ENCODE assay signal across 16 cellular contexts in the genomic region with DNA sequence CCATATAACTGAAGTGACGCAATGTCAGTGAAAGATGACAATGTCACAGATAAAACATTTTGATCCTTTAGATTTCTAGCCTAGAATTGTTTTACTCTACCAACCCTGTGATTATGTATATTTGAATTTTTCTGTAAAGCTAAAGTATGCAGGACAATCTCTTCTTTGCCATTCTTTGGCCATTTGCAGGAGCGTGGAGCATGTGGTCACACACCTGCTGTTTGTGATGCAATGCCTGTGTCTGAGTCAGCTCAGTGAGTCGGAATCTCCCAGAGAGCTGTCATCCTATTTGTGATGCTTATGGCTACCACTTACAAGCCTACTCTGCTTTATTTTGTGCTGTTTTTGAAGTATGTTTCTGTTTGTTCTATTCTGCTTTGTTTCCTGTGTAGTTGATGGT.
A peak's percentile ranks its signal among the peaks of the same experiment; 100 is the strongest.
DNase-seq lines count a peak whose midpoint lies in the region; ATAC-seq and TF ChIP-seq lines count a peak whose summit lies in the region.
"Had no signal": no experiment of that assay in that cellular context is flagged by ENCODE, and none has a peak within 500 bp of the region (broad histone marks: within the 10 kb centered on the region; RNA-seq: fewer than 3 reads in every experiment).

No MANE protein-coding gene starts in this region.

- TF ChIP-seq CTCF in foreskin keratinocyte (conservative IDR thresholded peaks at IDR 0.05), result no peak

- no peak overlapping the region for H3K27ac Mint-ChIP-seq in stimulated activated effector memory CD8-positive, alpha-beta T cell treated with anti-CD3 and anti-CD28 coated beads, Interleukin-12 subunit alpha, Interleukin-12 subunit beta, amount 100 ng/mL, for 72 hours
- H3K27ac Mint-ChIP-seq: immature natural killer cell had no signal

- H3K27me3 ChIP-seq in foreskin keratinocyte, result no peaks in the 10 kb centered on the region
- H3K27me3 ChIP-seq: dorsolateral prefrontal cortex, testis had no signal

- H3K4me3 Mint-ChIP-seq in stimulated activated effector memory CD8-positive, alpha-beta T cell treated with anti-CD3 and anti-CD28 coated beads, Interleukin-12 subunit alpha, Interleukin-12 subunit beta, amount 100 ng/mL, for 72 hours, result no peak overlapping the region
- H3K4me3 Mint-ChIP-seq: activated T-cell treated with anti-CD3 and anti-CD28 coated beads, Interleukin-2, amount 50 U/mL, for 4 hours; immature natural killer cell had no signal

- DNase-seq in stimulated activated CD4-positive, alpha-beta T cell treated with anti-CD3 and anti-CD28 coated beads, Interleukin-1b, Interleukin-23, amount 100 ng/mL, for 48 hours, result peak; percentile 4
- no peak for DNase-seq in stimulated activated CD4-positive, alpha-beta T cell treated with anti-CD3 and anti-CD28 coated beads, Interleukin-2, amount 100 ng/mL, for 48 hours
- DNase-seq in SW480 (ENCODE audit: low spot score) (peak; percentile 6), foreskin keratinocyte (peak; percentile 2 to 15), hypothalamus (lab: John Stamatoyannopoulos, UW) (no peak)
- no peak for DNase-seq in stimulated activated effector memory CD8-positive, alpha-beta T cell treated with anti-CD3 and anti-CD28 coated beads, Interleukin-12 subunit alpha, Interleukin-12 subunit beta, amount 100 ng/mL, for 72 hours (ENCODE audit: low spot score in 2 of 2)
- no peak for DNase-seq in stimulated activated CD8-positive, alpha-beta memory T cell treated with anti-CD3 and anti-CD28 coated beads, Interleukin-4, amount 100 ng/mL, for 48 hours
- DNase-seq: activated T-cell treated with anti-CD3 and anti-CD28 coated beads, Interleukin-2, amount 50 U/mL, for 4 hours; dorsolateral prefrontal cortex; GOT3; immature natural killer cell; NCI-H1048; testis had no signal

- H3K9me3 Mint-ChIP-seq in stimulated activated effector memory CD8-positive, alpha-beta T cell treated with anti-CD3 and anti-CD28 coated beads, Interleukin-12 subunit alpha, Interleukin-12 subunit beta, amount 100 ng/mL, for 72 hours, result peaks cover 3% of the 10 kb centered on the region
- H3K9me3 Mint-ChIP-seq: activated T-cell treated with anti-CD3 and anti-CD28 coated beads, Interleukin-2, amount 50 U/mL, for 4 hours had no signal

- H3K4me1 Mint-ChIP-seq in stimulated activated effector memory CD8-positive, alpha-beta T cell treated with anti-CD3 and anti-CD28 coated beads, Interleukin-12 subunit alpha, Interleukin-12 subunit beta, amount 100 ng/mL, for 72 hours, result no peaks in the 10 kb centered on the region
- H3K4me1 Mint-ChIP-seq: immature natural killer cell had no signal

- no peak overlapping the region for H3K27ac ChIP-seq in foreskin keratinocyte
- H3K27ac ChIP-seq: dorsolateral prefrontal cortex, parathyroid adenoma, PC-9, testis had no signal

- H3K36me3 Mint-ChIP-seq in stimulated activated effector memory CD8-positive, alpha-beta T cell treated with anti-CD3 and anti-CD28 coated beads, Interleukin-12 subunit alpha, Interleukin-12 subunit beta, amount 100 ng/mL, for 72 hours, result no peaks in the 10 kb centered on the region
- H3K36me3 Mint-ChIP-seq: immature natural killer cell had no signal

- ATAC-seq in foreskin keratinocyte, result peak; percentile 57
- no peak for ATAC-seq in GM21528 (IDR thresholded peaks at IDR 0.05; ENCODE audit: low FRiP score, unreplicated experiment)
- no peak for ATAC-seq in stimulated activated effector memory CD8-positive, alpha-beta T cell treated with anti-CD3 and anti-CD28 coated beads, Interleukin-12 subunit alpha, Interleukin-12 subunit beta, amount 100 ng/mL, for 72 hours
- ATAC-seq: activated T-cell treated with anti-CD3 and anti-CD28 coated beads, Interleukin-2, amount 50 U/mL, for 4 hours had no signal

- H3K4me1 ChIP-seq in foreskin keratinocyte, result no peaks in the 10 kb centered on the region
- H3K4me1 ChIP-seq: parathyroid adenoma, testis had no signal

Comparison
In these comparisons a context has a peak if more than half of its experiments do, and no peak if none do; other contexts are left out.
1. DNase-seq: peak in stimulated activated CD4-positive, alpha-beta T cell treated with anti-CD3 and anti-CD28 coated beads, Interleukin-1b, Interleukin-23, amount 100 ng/mL, for 48 hours (single experiment), SW480 (single experiment) and foreskin keratinocyte (2 of 2); none in stimulated activated CD4-positive, alpha-beta T cell treated with anti-CD3 and anti-CD28 coated beads, Interleukin-2, amount 100 ng/mL, for 48 hours (0 of 2), hypothalamus (0 of 51), stimulated activated effector memory CD8-positive, alpha-beta T cell treated with anti-CD3 and anti-CD28 coated beads, Interleukin-12 subunit alpha, Interleukin-12 subunit beta, amount 100 ng/mL, for 72 hours (0 of 2) and stimulated activated CD8-positive, alpha-beta memory T cell treated with anti-CD3 and anti-CD28 coated beads, Interleukin-4, amount 100 ng/mL, for 48 hours (single experiment).